In genomic region chr5:172902497-172903472, GRCh38 we compare ENCODE assay signal across 8 cellular contexts. TPM values are rescaled to one million over a fixed set of nuclear protein-coding genes. Genes with fewer than 3 reads are reported as not detected.
A peak's percentile ranks its signal among the peaks of the same experiment; 100 is the strongest.
DNase-seq lines count a peak whose midpoint lies in the region; ATAC-seq and TF ChIP-seq lines count a peak whose summit lies in the region.

No MANE protein-coding gene starts in this region.

- H3K27ac ChIP-seq in left lung, result peak overlapping the region; percentile 74 to 83
- H3K27ac ChIP-seq in thyroid gland, result peak overlapping the region; percentile 93 to 99 (median 99)

- H3K36me3 ChIP-seq in left lung (peaks cover 0 to 39% of the 10 kb centered on the region in 2 donors), thyroid gland (no peaks in the 10 kb centered on the region)

- H3K4me3 ChIP-seq in cardiac fibroblast (replicated peaks in 1 of 2; ENCODE audit: low read depth in 2 of 2, low read length in 2 of 2), result no peak overlapping the region
- H3K4me3 ChIP-seq in left lung, result no peak overlapping the region
- no peak overlapping the region for H3K4me3 ChIP-seq in thyroid gland (replicated peaks in 1 of 3)

- WGBS in thyroid gland, 2 donors, result 36 to 45% methylated on average over 25 of the region's 25 CpGs

- TF ChIP-seq POLR2A in thyroid gland (IDR thresholded peaks at IDR 0.05), result peak in 1 of 2 donors; percentile 58

- TF ChIP-seq CTCF in cardiac fibroblast (IDR thresholded peaks at IDR 0.05; ENCODE audit: low read depth, low read length) (peak; percentile 58), left lung (IDR thresholded peaks at IDR 0.05) (peak in 1 of 2 donors; percentile 25), thyroid gland (IDR thresholded peaks at IDR 0.05) (peak in 4 of 6 experiments; percentile 57 to 68 (median 64))

- H3K4me1 ChIP-seq in left lung (peaks cover 43 to 60% of the 10 kb centered on the region in 2 donors), thyroid gland (peaks cover 43 to 65% of the 10 kb centered on the region in 2 donors)

- H3K9me3 ChIP-seq in left lung (no peaks in the 10 kb centered on the region), thyroid gland (no peaks in the 10 kb centered on the region)

- intact Hi-C loops in left lung (cut with DNase I), result no loop called here
- intact Hi-C loops in thyroid gland (cut with DNase I), result loop anchor here (5.0 kb wide), 2 partner anchors 35 to 130 kb away; partner anchors contain the start of gene DUSP1

- H3K27me3 ChIP-seq in left lung, result no peaks in the 10 kb centered on the region
- no peaks in the 10 kb centered on the region for H3K27me3 ChIP-seq in thyroid gland

- DNase-seq in AG08396 (ENCODE audit: low spot score) (peak; percentile 84), HuH-7.5 (ENCODE audit: low spot score) (peak; percentile 79), cardiac fibroblast (ENCODE audit: low read depth in 2 of 2) (peak; percentile 87 to 93), left lung (peak; percentile 89 to 91), thyroid gland (peak; percentile 98 to 99), NCI-H146 treated with DMSO at 0.1 percent for 48 hours (lab: John Stamatoyannopoulos, UW; ENCODE audit: unreplicated experiment) (no peak)
- DNase-seq in stimulated activated naive CD4-positive, alpha-beta T cell (lab: John Stamatoyannopoulos, UW), result no peak

- ATAC-seq in left lung (peak; percentile 77), HG03139 (IDR thresholded peaks at IDR 0.05; ENCODE audit: unreplicated experiment) (no peak)

RNA-seq across cellular contexts. Expression of gene RPL26L1, which starts 56.4 kb away (rescaled TPM):
- total RNA-seq in left lung, result 10 to 100 TPM; 28.3 to 33.7 TPM
- total RNA-seq in thyroid gland, result 10 to 100 TPM; 27.2 to 46.7 (median 42.9) TPM

Comparison
In these comparisons a context has a peak if more than half of its experiments do, and no peak if none do; other contexts are left out.
1. DNase-seq: peak in AG08396 (single experiment), HuH-7.5 (single experiment), cardiac fibroblast (2 of 2), left lung (2 of 2) and thyroid gland (2 of 2); none in stimulated activated naive CD4-positive, alpha-beta T cell (0 of 6) and NCI-H146 treated with DMSO at 0.1 percent for 48 hours (single experiment).